Comparison of ENCODE assay signal across 8 cellular contexts in the genomic region with DNA sequence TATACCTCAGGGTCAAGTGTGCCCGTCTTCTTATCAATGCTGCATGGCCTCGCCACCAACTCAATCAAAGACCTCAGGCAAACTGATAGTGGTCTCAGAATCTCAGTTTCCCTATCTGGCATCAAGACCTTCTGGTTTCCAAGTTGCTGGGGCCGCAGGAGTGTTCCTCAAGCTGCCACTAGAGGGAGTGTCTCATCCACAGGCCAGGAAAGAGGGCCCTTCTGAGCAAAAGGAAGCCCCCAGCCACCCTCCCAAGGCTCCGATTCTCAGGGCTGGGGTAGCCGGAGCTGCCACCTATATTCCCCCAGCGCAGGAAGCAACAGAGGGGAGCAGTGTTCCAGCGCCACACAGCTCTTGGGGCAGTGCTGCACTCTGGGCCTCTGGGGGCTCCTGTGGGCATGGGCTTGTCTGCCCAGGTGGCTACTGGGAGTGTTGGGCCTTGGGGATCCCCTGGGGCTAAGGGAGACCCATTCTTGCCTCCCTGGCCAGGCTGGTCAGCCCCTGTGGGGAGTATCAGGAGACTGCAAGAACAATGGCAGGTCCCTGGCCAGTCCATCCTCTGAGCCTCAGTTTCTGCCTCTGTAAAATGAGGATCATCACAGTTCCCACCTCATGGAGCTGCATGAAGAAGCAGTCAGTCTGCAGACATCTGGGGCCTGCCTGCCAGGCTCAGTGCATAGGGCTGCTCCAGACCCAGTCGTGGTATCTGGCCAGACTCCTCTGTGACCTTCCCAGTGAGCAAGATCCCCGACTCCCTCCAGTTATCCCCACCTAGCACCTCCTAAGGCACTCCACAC. TPM values are rescaled to one million over a fixed set of nuclear protein-coding genes. Genes with fewer than 3 reads are reported as not detected.
DNase-seq lines count a peak whose midpoint lies in the region; ATAC-seq, FAIRE-seq and TF ChIP-seq lines count a peak whose summit lies in the region.

No MANE protein-coding gene starts in this region.

- no peak overlapping the region for H3K4me3 ChIP-seq in Peyer's patch

- H3K27ac ChIP-seq in Peyer's patch = no peak overlapping the region

- TF ChIP-seq CTCF in GM13976 (IDR thresholded peaks at IDR 0.05; ENCODE audit: borderline replicate concordance, control extremely low read depth, extremely low read depth, insufficient read depth, missing control alignments) = peak; percentile 87
- peak; percentile 60 to 93 (median 68) for TF ChIP-seq CTCF in Peyer's patch (IDR thresholded peaks at IDR 0.05)

- ATAC-seq in HG03442 (IDR thresholded peaks at IDR 0.05; ENCODE audit: unreplicated experiment) (no peak), HG02588 (IDR thresholded peaks at IDR 0.05; ENCODE audit: unreplicated experiment) (no peak)

- H3K9me3 ChIP-seq in Peyer's patch = no peaks in the 10 kb centered on the region

- in situ Hi-C loops in GM13976 (cut with MboI; ENCODE audit: low sequenced_read_pairs, unreplicated experiment) = no loop called here

- H3K36me3 ChIP-seq in Peyer's patch = no peaks in the 10 kb centered on the region

- no peak for FAIRE-seq in frontal cortex (lab: Jason Lieb, UNC)

- H3K4me1 ChIP-seq in Peyer's patch = no peaks in the 10 kb centered on the region

- H3K27me3 ChIP-seq in Peyer's patch = no peaks in the 10 kb centered on the region

- DNase-seq in AG08395 (ENCODE audit: low spot score) (peak; percentile 64), GM13976 (ENCODE audit: low spot score) (peak; percentile 86), Peyer's patch (peak in 2 of 3 donors; percentile 52 to 77), frontal cortex (ENCODE audit: low spot score in 2 of 2) (peak; percentile 51 to 69), renal cortical epithelial cell (ENCODE audit: low read depth) (peak; percentile 12)
- DNase-seq in activated effector memory CD4-positive, alpha-beta T cell treated with Interleukin-2 at 50 U/mL for 16 hours = peak; percentile 32

- no peak for TF ChIP-seq POLR2A in Peyer's patch (IDR thresholded peaks at IDR 0.05)

RNA-seq across cellular contexts. Expression of a gene that starts 23.4 kb away (rescaled TPM):
- 100 to 1,000 TPM; 158 to 251 (median 237) TPM for total RNA-seq in Peyer's patch
- total RNA-seq in frontal cortex = 64.4 TPM
- 154 and 229 TPM in 2 replicates for total RNA-seq in renal cortical epithelial cell

RNA-seq across cellular contexts. Expression of a gene that starts 51.6 kb away (rescaled TPM):
- 1 to 10 TPM in 2 of 4 donors, not detected in 2; 1.6 to 2.9 TPM for total RNA-seq in Peyer's patch
- not detected for total RNA-seq in frontal cortex
- not detected in 2 replicates for total RNA-seq in renal cortical epithelial cell

Comparison
In these comparisons a context has a peak if more than half of its experiments do, and no peak if none do; other contexts are left out.
1. DNase-seq: peak in every context shown above with its lines; median percentile 86 in GM13976; 64 in Peyer's patch; 64 in AG08395; 60 in frontal cortex; 32 in activated effector memory CD4-positive, alpha-beta T cell treated with Interleukin-2 at 50 U/mL for 16 hours; 12 in renal cortical epithelial cell.